In the genomic region with DNA sequence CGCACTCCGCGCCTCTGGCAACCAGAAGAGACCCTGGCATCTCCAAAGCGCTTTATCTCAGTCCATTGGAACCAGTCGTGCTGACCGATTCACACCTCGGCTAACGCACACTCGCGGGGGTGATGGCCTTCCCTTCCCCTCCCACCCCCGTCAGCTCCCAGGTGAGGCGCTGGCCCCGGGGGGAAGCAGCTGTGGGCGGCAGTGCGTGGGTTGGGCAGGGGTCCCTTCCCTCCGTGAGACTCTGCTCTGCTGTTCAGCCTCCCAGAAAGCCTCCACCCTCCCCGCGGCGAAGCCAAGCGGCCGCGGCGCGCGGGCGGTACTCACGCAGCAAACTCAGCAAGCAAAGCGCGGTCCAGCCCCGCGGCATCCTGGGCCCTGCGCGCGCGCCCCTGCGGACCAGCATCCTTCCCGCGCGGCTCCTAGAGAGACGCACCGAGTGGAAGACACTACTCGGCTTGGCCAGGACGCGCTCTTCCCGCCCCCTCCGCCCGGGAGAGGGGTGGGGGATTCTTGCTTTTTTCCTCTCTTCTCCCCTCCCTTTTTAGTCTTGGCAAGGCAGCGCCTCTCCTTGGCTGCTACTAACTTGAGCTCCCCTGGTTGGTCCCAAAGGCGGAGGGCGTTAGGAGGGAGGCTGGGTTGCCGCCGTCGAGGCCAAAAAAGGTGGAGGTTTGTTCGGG, we compare ENCODE assay signal across 8 cellular contexts. TPM values are rescaled to one million over a fixed set of nuclear protein-coding genes. Genes with fewer than 3 reads are reported as not detected.
DNase-seq lines count a peak whose midpoint lies in the region; ATAC-seq and TF ChIP-seq lines count a peak whose summit lies in the region.

A gene with protein sequence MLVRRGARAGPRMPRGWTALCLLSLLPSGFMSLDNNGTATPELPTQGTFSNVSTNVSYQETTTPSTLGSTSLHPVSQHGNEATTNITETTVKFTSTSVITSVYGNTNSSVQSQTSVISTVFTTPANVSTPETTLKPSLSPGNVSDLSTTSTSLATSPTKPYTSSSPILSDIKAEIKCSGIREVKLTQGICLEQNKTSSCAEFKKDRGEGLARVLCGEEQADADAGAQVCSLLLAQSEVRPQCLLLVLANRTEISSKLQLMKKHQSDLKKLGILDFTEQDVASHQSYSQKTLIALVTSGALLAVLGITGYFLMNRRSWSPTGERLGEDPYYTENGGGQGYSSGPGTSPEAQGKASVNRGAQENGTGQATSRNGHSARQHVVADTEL (minus strand): TSS at position 448 of the 677 bp plus-strand sequence. CDS start 45 bp downstream, at position 403.

- peak within 1 kb of the TSS; percentile 9 for H2BK15ac ChIP-seq in neuronal stem cell (ENCODE audit: low read length)

- no peaks in the 10 kb centered on the region for H3K4me1 ChIP-seq in neuronal stem cell (ENCODE audit: control insufficient read depth in 2 of 2, insufficient read depth in 1 of 2, low read depth in 1 of 2, low read length in 2 of 2)

- no peak within 1 kb of the TSS for H4K91ac ChIP-seq in neuronal stem cell (ENCODE audit: low read depth, low read length, poor library complexity)

- peak within 1 kb of the TSS; percentile 21 for H3K14ac ChIP-seq in neuronal stem cell (ENCODE audit: low read length)

- H3K4me3 ChIP-seq in WI38 (ENCODE audit: low read depth, low read length) = peak within 1 kb of the TSS; percentile 43
- H3K4me3 ChIP-seq in fibroblast of pulmonary artery (replicated peaks; ENCODE audit: low read depth, low read length) = peak within 1 kb of the TSS; percentile 45
- H3K4me3 ChIP-seq in neuronal stem cell (ENCODE audit: low read length in 2 of 2) = peak within 1 kb of the TSS; percentile 10 to 71

- TF ChIP-seq CTCF in GM13976 (IDR thresholded peaks at IDR 0.05; ENCODE audit: borderline replicate concordance, control extremely low read depth, extremely low read depth, insufficient read depth, missing control alignments) = no peak
- TF ChIP-seq CTCF in WI38 (IDR thresholded peaks at IDR 0.05; ENCODE audit: low read depth, low read length) = no peak
- TF ChIP-seq CTCF in fibroblast of pulmonary artery (IDR thresholded peaks at IDR 0.05; ENCODE audit: low read length, missing control alignments) = no peak

- DNase-seq in GM13976 (ENCODE audit: low spot score) (peak; percentile 47), fibroblast of pulmonary artery (ENCODE audit: low read depth) (no peak), neuronal stem cell (ENCODE audit: low spot score) (peak; percentile 23), epidermal melanocyte (ENCODE audit: insufficient read length, low spot score) (no peak)

- H3K18ac ChIP-seq in neuronal stem cell (ENCODE audit: low read length) = peak within 1 kb of the TSS; percentile 82

- H3K4me2 ChIP-seq in neuronal stem cell (ENCODE audit: insufficient read depth, low read length, poor library complexity, severe bottlenecking) = peak within 1 kb of the TSS; percentile 68

- H2BK120ac ChIP-seq in neuronal stem cell (ENCODE audit: low read depth, low read length) = no peak within 1 kb of the TSS

- no peaks in the 10 kb centered on the region for H3K9me3 ChIP-seq in neuronal stem cell (replicated peaks in 1 of 2; ENCODE audit: control insufficient read depth in 2 of 2, insufficient read depth in 1 of 2, low read depth in 1 of 2, low read length in 2 of 2)

- H3K4ac ChIP-seq in neuronal stem cell (ENCODE audit: low read length) = no peak within 1 kb of the TSS

- in situ Hi-C loops in GM13976 (cut with MboI; ENCODE audit: low sequenced_read_pairs, unreplicated experiment) = no loop called here

- H3K79me1 ChIP-seq in neuronal stem cell (ENCODE audit: low read depth, low read length) = no peaks in the 10 kb centered on the region

- H3K27me3 ChIP-seq in neuronal stem cell (ENCODE audit: control insufficient read depth in 3 of 3, insufficient read depth in 3 of 3, low read depth in 1 of 3, low read length in 3 of 3) = peaks cover 2 to 63% (median 24%) of the 10 kb centered on the region in 3 experiments

- no peaks in the 10 kb centered on the region for H3K36me3 ChIP-seq in neuronal stem cell (replicated peaks in 1 of 2; ENCODE audit: control insufficient read depth in 2 of 2, insufficient read depth in 2 of 2, low read length in 2 of 2)

- peak within 1 kb of the TSS; percentile 35 for H3K23ac ChIP-seq in neuronal stem cell (ENCODE audit: low read depth, low read length, poor library complexity)

- WGBS in neuronal stem cell (ENCODE audit: extremely low coverage in 2 of 2, insufficient read length in 2 of 2, insufficient replicate concordance in 1 of 2), 2 donors = no CpG with 5 or more reads among the region's 54 CpGs

- no peak within 1 kb of the TSS for H4K8ac ChIP-seq in neuronal stem cell (ENCODE audit: low read depth, low read length)

- H2AK5ac ChIP-seq in neuronal stem cell (ENCODE audit: low read depth, low read length) = no peak within 1 kb of the TSS

- H2BK5ac ChIP-seq in neuronal stem cell (ENCODE audit: low read length) = no peak within 1 kb of the TSS

- ATAC-seq in HG02981 (IDR thresholded peaks at IDR 0.05; ENCODE audit: unreplicated experiment) (no peak), HG03025 (IDR thresholded peaks at IDR 0.05; ENCODE audit: low FRiP score, unreplicated experiment) (no peak), GM19397 (IDR thresholded peaks at IDR 0.05; ENCODE audit: unreplicated experiment) (no peak)

- peak within 1 kb of the TSS; percentile 45 for H3K9ac ChIP-seq in neuronal stem cell (ENCODE audit: low read depth, low read length, poor library complexity)

- H2BK12ac ChIP-seq in neuronal stem cell (ENCODE audit: low read length) = no peak within 1 kb of the TSS

- no peak within 1 kb of the TSS for H3K27ac ChIP-seq in neuronal stem cell (replicated peaks; ENCODE audit: low read length)

- H2AFZ ChIP-seq in neuronal stem cell (ENCODE audit: low read length) = peak within 1 kb of the TSS; percentile 85

RNA-seq across cellular contexts. Expression of the gene that starts here (rescaled TPM):
- polyA plus RNA-seq in neuronal stem cell (2013, experiment 1 of 2) = 0.45 TPM
- 0.43 TPM for polyA plus RNA-seq in neuronal stem cell (2013, experiment 2 of 2)

Comparison
In these comparisons a context has a peak if more than half of its experiments do, and no peak if none do; other contexts are left out.
1. DNase-seq: peak in GM13976 (single experiment) and neuronal stem cell (single experiment); none in fibroblast of pulmonary artery (single experiment) and epidermal melanocyte (single experiment).
2. Peak in every context shown above with its lines, with median percentiles within 50 percentile points of each other: H3K4me3 ChIP-seq.